Comparison of ENCODE assay signal across 15 cellular contexts in the genomic region with DNA sequence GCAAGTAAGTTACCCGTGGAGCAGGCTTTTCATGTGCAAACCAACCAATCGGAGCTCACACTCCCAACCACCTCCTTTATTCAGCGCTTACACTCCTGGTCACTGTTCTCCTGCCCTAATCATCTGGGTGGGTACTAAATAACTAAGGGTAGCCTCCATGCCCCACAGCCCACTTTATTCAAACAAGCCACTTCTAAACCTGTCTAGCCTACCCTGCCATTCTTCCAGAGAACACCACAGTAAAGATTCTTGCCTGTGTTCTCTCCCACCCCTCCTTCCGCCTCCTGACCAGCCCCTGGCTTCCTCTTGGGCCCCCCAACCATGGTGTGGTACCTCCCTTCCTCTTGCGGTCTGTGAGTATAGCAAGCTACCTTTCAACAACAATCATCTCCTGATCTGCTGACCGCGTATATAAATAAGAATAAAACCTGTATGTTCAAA.
DNase-seq lines count a peak whose midpoint lies in the region; ATAC-seq and TF ChIP-seq lines count a peak whose summit lies in the region.
"Had no signal": no experiment of that assay in that cellular context is flagged by ENCODE, and none has a peak within 500 bp of the region (broad histone marks: within the 10 kb centered on the region; RNA-seq: fewer than 3 reads in every experiment).

No MANE protein-coding gene starts in this region.

- no peak for ATAC-seq in activated CD4-positive, alpha-beta T cell treated with anti-CD3 and anti-CD28 coated beads for 36 hours
- no peak for ATAC-seq in activated naive CD8-positive, alpha-beta T cell treated with anti-CD3 and anti-CD28 coated beads, Interleukin-2, amount 50 U/mL, for 24 hours
- ATAC-seq in left lobe of liver (no peak), HG02981 (IDR thresholded peaks at IDR 0.05; ENCODE audit: unreplicated experiment) (no peak)
- ATAC-seq: Right ventricle myocardium inferior had no signal

- H3K36me3 ChIP-seq in WERI-Rb-1: no peaks in the 10 kb centered on the region
- H3K36me3 ChIP-seq: right lobe of liver had no signal

- TF ChIP-seq CTCF in WERI-Rb-1 (IDR thresholded peaks at IDR 0.05; ENCODE audit: low read depth, low read length): no peak

- intact Hi-C loops in activated CD4-positive, alpha-beta T cell treated with anti-CD3 and anti-CD28 coated beads for 36 hours (cut with DNase I, micrococcal nuclease): no loop called here

- no peak overlapping the region for H3K27ac ChIP-seq in WERI-Rb-1
- H3K27ac ChIP-seq: 22Rv1, right lobe of liver had no signal

- CTCF ChIA-PET in activated CD4-positive, alpha-beta T cell treated with anti-CD3 and anti-CD28 coated beads for 36 hours (lab: Charles Lee): interaction anchor here (0.5 to 0.8 kb wide), 2 partner anchors 35 to 59 kb away, joined by 3 read pairs; no protein-coding TSS in a partner anchor
- CTCF ChIA-PET in activated CD4-positive, alpha-beta memory T cell treated with anti-CD3 and anti-CD28 coated beads, Interleukin-2, amount 10 ng/mL, durations not matched to agents 7 days and 5 days (lab: Charles Lee): interaction anchor here (0.6 kb wide), 1 partner anchor 79 kb away, joined by 3 read pairs; no protein-coding TSS in a partner anchor

- H3K4me1 Mint-ChIP-seq in activated CD4-positive, alpha-beta T cell treated with anti-CD3 and anti-CD28 coated beads for 36 hours: peaks cover 52% of the 10 kb centered on the region
- H3K4me1 Mint-ChIP-seq in activated CD4-positive, alpha-beta memory T cell treated with anti-CD3 and anti-CD28 coated beads, Interleukin-2, amount 10 ng/mL, durations not matched to agents 7 days and 5 days: peaks cover 68% of the 10 kb centered on the region
- peaks cover 51% of the 10 kb centered on the region for H3K4me1 Mint-ChIP-seq in activated naive CD8-positive, alpha-beta T cell treated with anti-CD3 and anti-CD28 coated beads, Interleukin-2, amount 50 U/mL, for 24 hours

- H3K4me3 ChIP-seq in WERI-Rb-1 (ENCODE audit: low read depth, low read length): no peak overlapping the region
- H3K4me3 ChIP-seq: right lobe of liver had no signal

- peak; percentile 19 for DNase-seq in activated CD4-positive, alpha-beta T cell treated with anti-CD3 and anti-CD28 coated beads for 36 hours
- no peak for DNase-seq in activated CD4-positive, alpha-beta T cell treated with anti-CD3 and anti-CD28 coated beads for 4 hours
- peak; percentile 70 for DNase-seq in activated CD4-positive, alpha-beta memory T cell treated with anti-CD3 and anti-CD28 coated beads, Interleukin-2, amount 10 ng/mL, durations not matched to agents 7 days and 5 days
- peak; percentile 27 for DNase-seq in activated naive CD8-positive, alpha-beta T cell treated with anti-CD3 and anti-CD28 coated beads, Interleukin-2, amount 50 U/mL, for 24 hours
- DNase-seq in stimulated activated CD8-positive, alpha-beta memory T cell treated with anti-CD3 and anti-CD28 coated beads, Interleukin-2, amount 100 ng/mL, for 48 hours (ENCODE audit: low read depth in 2 of 2): peak; percentile 14 to 22
- no peak for DNase-seq in left lobe of liver (ENCODE audit: low spot score)
- no peak for DNase-seq in WERI-Rb-1
- DNase-seq: erythroblast, hypothalamus, Kasumi-1, NCI-H2029, right lobe of liver had no signal

- H3K4me3 Mint-ChIP-seq in activated CD4-positive, alpha-beta T cell treated with anti-CD3 and anti-CD28 coated beads for 36 hours: no peak overlapping the region
- H3K4me3 Mint-ChIP-seq in activated CD4-positive, alpha-beta memory T cell treated with anti-CD3 and anti-CD28 coated beads, Interleukin-2, amount 10 ng/mL, durations not matched to agents 7 days and 5 days: peak overlapping the region; percentile 21
- H3K4me3 Mint-ChIP-seq in activated naive CD8-positive, alpha-beta T cell treated with anti-CD3 and anti-CD28 coated beads, Interleukin-2, amount 50 U/mL, for 24 hours: peak overlapping the region; percentile 17

- peaks cover 86% of the 10 kb centered on the region for H3K27me3 ChIP-seq in WERI-Rb-1 (ENCODE audit: insufficient read depth, low read depth, severe bottlenecking)
- H3K27me3 ChIP-seq: right lobe of liver had no signal

- peak overlapping the region; percentile 12 for H3K27ac Mint-ChIP-seq in activated CD4-positive, alpha-beta T cell treated with anti-CD3 and anti-CD28 coated beads for 36 hours
- peak overlapping the region; percentile 91 for H3K27ac Mint-ChIP-seq in activated CD4-positive, alpha-beta memory T cell treated with anti-CD3 and anti-CD28 coated beads, Interleukin-2, amount 10 ng/mL, durations not matched to agents 7 days and 5 days
- H3K27ac Mint-ChIP-seq in activated naive CD8-positive, alpha-beta T cell treated with anti-CD3 and anti-CD28 coated beads, Interleukin-2, amount 50 U/mL, for 24 hours: peak overlapping the region; percentile 62

- POLR2A ChIA-PET in activated CD4-positive, alpha-beta T cell treated with anti-CD3 and anti-CD28 coated beads for 36 hours (lab: Charles Lee): no interaction called here
- POLR2A ChIA-PET in activated CD4-positive, alpha-beta memory T cell treated with anti-CD3 and anti-CD28 coated beads, Interleukin-2, amount 10 ng/mL, durations not matched to agents 7 days and 5 days (lab: Charles Lee): interaction anchor here (0.7 to 2.6 kb wide), 10 partner anchors 26 to 805 kb away, joined by 3 to 15 read pairs (median 5); no protein-coding TSS in a partner anchor

- no peaks in the 10 kb centered on the region for H3K9me3 Mint-ChIP-seq in activated CD4-positive, alpha-beta T cell treated with anti-CD3 and anti-CD28 coated beads for 36 hours (ENCODE audit: low read depth)
- H3K9me3 Mint-ChIP-seq in activated CD4-positive, alpha-beta memory T cell treated with anti-CD3 and anti-CD28 coated beads, Interleukin-2, amount 10 ng/mL, durations not matched to agents 7 days and 5 days: peaks cover 4% of the 10 kb centered on the region
- H3K9me3 Mint-ChIP-seq in activated naive CD8-positive, alpha-beta T cell treated with anti-CD3 and anti-CD28 coated beads, Interleukin-2, amount 50 U/mL, for 24 hours: no peaks in the 10 kb centered on the region

- H3K27me3 Mint-ChIP-seq in activated CD4-positive, alpha-beta T cell treated with anti-CD3 and anti-CD28 coated beads for 36 hours: no peaks in the 10 kb centered on the region
- no peaks in the 10 kb centered on the region for H3K27me3 Mint-ChIP-seq in activated CD4-positive, alpha-beta memory T cell treated with anti-CD3 and anti-CD28 coated beads, Interleukin-2, amount 10 ng/mL, durations not matched to agents 7 days and 5 days
- no peaks in the 10 kb centered on the region for H3K27me3 Mint-ChIP-seq in activated naive CD8-positive, alpha-beta T cell treated with anti-CD3 and anti-CD28 coated beads, Interleukin-2, amount 50 U/mL, for 24 hours

- H3K36me3 Mint-ChIP-seq in activated CD4-positive, alpha-beta T cell treated with anti-CD3 and anti-CD28 coated beads for 36 hours (ENCODE audit: low read depth): peaks cover 1% of the 10 kb centered on the region
- H3K36me3 Mint-ChIP-seq in activated CD4-positive, alpha-beta memory T cell treated with anti-CD3 and anti-CD28 coated beads, Interleukin-2, amount 10 ng/mL, durations not matched to agents 7 days and 5 days (ENCODE audit: low read depth): peaks cover 10% of the 10 kb centered on the region
- no peaks in the 10 kb centered on the region for H3K36me3 Mint-ChIP-seq in activated naive CD8-positive, alpha-beta T cell treated with anti-CD3 and anti-CD28 coated beads, Interleukin-2, amount 50 U/mL, for 24 hours (ENCODE audit: low read depth)

- H3K9me3 ChIP-seq in WERI-Rb-1 (ENCODE audit: severe bottlenecking): no peaks in the 10 kb centered on the region
- H3K9me3 ChIP-seq: right lobe of liver had no signal

Comparison
In these comparisons a context has a peak if more than half of its experiments do, and no peak if none do; other contexts are left out.
1. DNase-seq: peak in activated CD4-positive, alpha-beta T cell treated with anti-CD3 and anti-CD28 coated beads for 36 hours (single experiment), activated CD4-positive, alpha-beta memory T cell treated with anti-CD3 and anti-CD28 coated beads, Interleukin-2, amount 10 ng/mL, durations not matched to agents 7 days and 5 days (single experiment), activated naive CD8-positive, alpha-beta T cell treated with anti-CD3 and anti-CD28 coated beads, Interleukin-2, amount 50 U/mL, for 24 hours (single experiment) and stimulated activated CD8-positive, alpha-beta memory T cell treated with anti-CD3 and anti-CD28 coated beads, Interleukin-2, amount 100 ng/mL, for 48 hours (2 of 2); none in activated CD4-positive, alpha-beta T cell treated with anti-CD3 and anti-CD28 coated beads for 4 hours (0 of 2), left lobe of liver (single experiment) and WERI-Rb-1 (single experiment).
2. H3K27ac Mint-ChIP-seq: peak in every context shown above with its lines; median percentile 91 in activated CD4-positive, alpha-beta memory T cell treated with anti-CD3 and anti-CD28 coated beads, Interleukin-2, amount 10 ng/mL, durations not matched to agents 7 days and 5 days; 62 in activated naive CD8-positive, alpha-beta T cell treated with anti-CD3 and anti-CD28 coated beads, Interleukin-2, amount 50 U/mL, for 24 hours; 12 in activated CD4-positive, alpha-beta T cell treated with anti-CD3 and anti-CD28 coated beads for 36 hours.